In the genomic region with DNA sequence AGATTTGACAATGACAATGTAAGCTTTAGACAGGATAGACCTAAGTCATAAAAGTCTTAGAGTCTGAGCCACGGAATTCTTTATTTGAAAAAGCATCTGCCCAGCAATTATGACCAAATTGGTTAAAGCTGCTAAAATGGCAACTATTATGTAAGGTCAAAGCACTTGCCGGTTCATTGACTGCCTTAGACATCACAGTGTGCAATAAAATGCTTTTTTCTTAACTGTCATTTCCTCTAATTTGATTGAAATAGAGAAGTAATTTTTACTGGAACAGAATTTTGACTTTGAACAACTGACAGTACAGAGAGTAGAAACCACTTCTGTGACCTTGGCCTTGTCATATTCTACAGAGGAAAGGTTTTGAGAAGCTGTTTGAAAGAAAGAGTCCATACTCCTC, we compare ENCODE assay signal across 26 cellular contexts.
DNase-seq lines count a peak whose midpoint lies in the region; ATAC-seq and TF ChIP-seq lines count a peak whose summit lies in the region.
"Had no signal": no experiment of that assay in that cellular context is flagged by ENCODE, and none has a peak within 500 bp of the region (broad histone marks: within the 10 kb centered on the region; RNA-seq: fewer than 3 reads in every experiment).

No MANE protein-coding gene starts in this region.

- no peak overlapping the region for H3K27ac Mint-ChIP-seq in memory B cell
- H3K27ac Mint-ChIP-seq: activated CD4-positive, alpha-beta T cell treated with anti-CD3 and anti-CD28 coated beads, Interleukin-2, amount 10 ng/mL, durations not matched to agents 24 days and 14 days; activated naive CD4-positive, alpha-beta T cell treated with anti-CD3 and anti-CD28 coated beads, Interleukin-2, amount 50 U/mL, for 24 hours; mesothelial cell of epicardium had no signal

- no peaks in the 10 kb centered on the region for H3K9me3 ChIP-seq in esophagus squamous epithelium
- H3K9me3 ChIP-seq: neutrophil, SJSA1 had no signal

- H3K36me3 Mint-ChIP-seq in memory B cell = no peaks in the 10 kb centered on the region
- H3K36me3 Mint-ChIP-seq: activated naive CD4-positive, alpha-beta T cell treated with anti-CD3 and anti-CD28 coated beads, Interleukin-2, amount 50 U/mL, for 24 hours had no signal

- peak in 1 of 2 experiments; percentile 18 for DNase-seq in HL-60 (ENCODE audit: low read depth in 1 of 2, low spot score in 1 of 2)
- peak; percentile 59 for DNase-seq in NAMALWA (ENCODE audit: low spot score)
- peak; percentile 83 for DNase-seq in NOMO-1 treated with DMSO at 0.1 percent for 48 hours (lab: John Stamatoyannopoulos, UW; ENCODE audit: unreplicated experiment)
- DNase-seq in memory B cell (ENCODE audit: low spot score in 2 of 2) = no peak
- DNase-seq in esophagus squamous epithelium (lab: John Stamatoyannopoulos, UW) = no peak
- DNase-seq in HUDEP-2 (lab: John Stamatoyannopoulos, UW; ENCODE audit: unreplicated experiment in 76 of 76) = no peak
- DNase-seq: activated CD4-positive, alpha-beta T cell treated with anti-CD3 and anti-CD28 coated beads, Interleukin-2, amount 10 ng/mL, durations not matched to agents 24 days and 14 days; activated CD8-positive, alpha-beta memory T cell treated with anti-CD3 and anti-CD28 coated beads for 24 hours; activated T-cell treated with anti-CD3 and anti-CD28 coated beads for 4 hours; COR-L47; DMS53; HCEC 1CT; kidney; left ventricle myocardium superior; NCI-H1417; stimulated activated CD4-positive, alpha-beta T cell treated with anti-CD3 and anti-CD28 coated beads, Interleukin-4, amount 100 ng/mL, for 1 hour; T1000; transverse colon had no signal

- H3K4me3 Mint-ChIP-seq in memory B cell = no peak overlapping the region
- H3K4me3 Mint-ChIP-seq: activated CD4-positive, alpha-beta T cell treated with anti-CD3 and anti-CD28 coated beads, Interleukin-2, amount 10 ng/mL, durations not matched to agents 24 days and 14 days; activated naive CD4-positive, alpha-beta T cell treated with anti-CD3 and anti-CD28 coated beads, Interleukin-2, amount 50 U/mL, for 24 hours; mesothelial cell of epicardium had no signal

- H3K36me3 ChIP-seq in esophagus squamous epithelium = no peaks in the 10 kb centered on the region
- H3K36me3 ChIP-seq: esophagus muscularis mucosa, neutrophil, SJSA1, transverse colon had no signal

- peaks cover 2% of the 10 kb centered on the region for H3K4me1 Mint-ChIP-seq in memory B cell
- H3K4me1 Mint-ChIP-seq: activated CD4-positive, alpha-beta T cell treated with anti-CD3 and anti-CD28 coated beads, Interleukin-2, amount 10 ng/mL, durations not matched to agents 24 days and 14 days; activated naive CD4-positive, alpha-beta T cell treated with anti-CD3 and anti-CD28 coated beads, Interleukin-2, amount 50 U/mL, for 24 hours; mesothelial cell of epicardium had no signal

- TF ChIP-seq POLR2A in esophagus squamous epithelium (IDR thresholded peaks at IDR 0.05) = no peak

- peak overlapping the region; percentile 47 for H3K27ac ChIP-seq in HL-60 (replicated peaks)
- H3K27ac ChIP-seq in esophagus squamous epithelium = no peak overlapping the region
- H3K27ac ChIP-seq: C4-2B, esophagus muscularis mucosa, neutrophil, SJSA1, transverse colon had no signal

- H3K4me1 ChIP-seq in esophagus squamous epithelium = no peaks in the 10 kb centered on the region
- H3K4me1 ChIP-seq: esophagus muscularis mucosa, SJSA1, transverse colon had no signal

- WGBS in esophagus squamous epithelium, 2 donors = 48 to 52% methylated on average over 2 of the region's 2 CpGs

- no peaks in the 10 kb centered on the region for H3K27me3 Mint-ChIP-seq in memory B cell
- H3K27me3 Mint-ChIP-seq: activated CD4-positive, alpha-beta T cell treated with anti-CD3 and anti-CD28 coated beads, Interleukin-2, amount 10 ng/mL, durations not matched to agents 24 days and 14 days; activated naive CD4-positive, alpha-beta T cell treated with anti-CD3 and anti-CD28 coated beads, Interleukin-2, amount 50 U/mL, for 24 hours had no signal

- TF ChIP-seq CTCF in HL-60 (IDR thresholded peaks at IDR 0.05; ENCODE audit: insufficient read depth, low read length) (no peak), esophagus squamous epithelium (IDR thresholded peaks at IDR 0.05) (no peak)

- intact Hi-C loops in esophagus squamous epithelium (cut with DNase I) = no loop called here

- ATAC-seq in memory B cell (ENCODE audit: low read depth) (peak; percentile 24), HG03565 (IDR thresholded peaks at IDR 0.05; ENCODE audit: unreplicated experiment) (no peak)
- ATAC-seq: left ventricle myocardium superior, sciatic nerve had no signal

- H3K9me3 Mint-ChIP-seq in memory B cell = peaks cover 4% of the 10 kb centered on the region

- no peak overlapping the region for H3K4me3 ChIP-seq in HL-60 (replicated peaks; ENCODE audit: insufficient read depth, low read length)
- H3K4me3 ChIP-seq in esophagus squamous epithelium = no peak overlapping the region
- H3K4me3 ChIP-seq: esophagus muscularis mucosa, SJSA1, transverse colon had no signal

- H3K27me3 ChIP-seq in HL-60 (ENCODE audit: insufficient read depth, poor library complexity, severe bottlenecking) (no peaks in the 10 kb centered on the region), esophagus squamous epithelium (no peaks in the 10 kb centered on the region)
- H3K27me3 ChIP-seq: esophagus muscularis mucosa, neutrophil, SJSA1, transverse colon had no signal

Comparison
In these comparisons a context has a peak if more than half of its experiments do, and no peak if none do; other contexts are left out.
1. DNase-seq: peak in NAMALWA (single experiment) and NOMO-1 treated with DMSO at 0.1 percent for 48 hours (single experiment); none in memory B cell (0 of 2), esophagus squamous epithelium (single experiment) and HUDEP-2 (0 of 76).